Comparison of ENCODE assay signal across 19 cellular contexts in the genomic region with DNA sequence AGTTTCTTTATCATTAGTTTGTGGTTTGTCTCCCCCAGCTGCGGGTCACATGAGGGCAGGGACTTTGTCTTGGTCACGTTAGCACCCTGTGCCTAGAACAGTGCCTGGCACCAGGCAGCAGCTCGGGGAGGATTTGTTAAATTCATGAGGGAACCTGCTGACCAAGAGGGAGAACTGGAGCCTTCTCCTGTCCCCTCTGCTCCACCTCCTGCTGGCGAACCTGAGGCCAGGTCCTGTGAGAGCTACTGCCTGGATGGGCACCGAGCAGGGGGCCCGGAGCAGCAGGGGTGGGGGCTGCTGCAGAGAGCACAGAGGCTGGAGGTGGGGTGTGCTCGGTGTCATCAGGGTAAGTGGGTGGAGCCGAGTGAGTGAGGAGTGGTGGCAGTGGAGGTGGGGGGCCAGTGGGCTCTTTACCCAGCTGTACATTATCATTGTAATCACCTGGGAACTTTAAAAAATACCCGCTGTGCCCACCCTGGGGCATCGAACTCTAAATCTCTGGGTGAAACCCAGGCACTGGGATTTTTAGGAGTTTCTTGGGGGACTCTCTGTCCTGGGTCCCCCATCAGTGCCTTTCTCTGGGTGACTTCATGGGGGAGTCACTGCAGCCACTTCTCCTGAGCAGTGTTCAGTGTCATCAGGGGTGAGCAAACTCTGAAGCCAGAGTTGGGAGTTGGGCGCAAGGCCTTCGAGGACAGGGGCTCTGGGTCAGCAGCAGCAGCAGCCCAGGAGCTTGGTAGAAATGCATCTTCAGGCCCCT. TPM values are rescaled to one million over a fixed set of nuclear protein-coding genes. Genes with fewer than 3 reads are reported as not detected.
"Had no signal": no experiment of that assay in that cellular context is flagged by ENCODE, and none has a peak within 500 bp of the region (broad histone marks: within the 10 kb centered on the region; RNA-seq: fewer than 3 reads in every experiment).

No MANE protein-coding gene starts in this region.

- DNase-seq: activated CD4-positive, alpha-beta memory T cell treated with anti-CD3 and anti-CD28 coated beads, Interleukin-2, amount 10 ng/mL, durations not matched to agents 7 days and 5 days; activated naive CD4-positive, alpha-beta T cell treated with anti-CD3 and anti-CD28 coated beads for 36 hours; erythroblast; gastrocnemius medialis; immature natural killer cell; stimulated activated CD4-positive, alpha-beta T cell treated with anti-CD3 and anti-CD28 coated beads, Interleukin-15, amount 100 ng/mL, for 24 hours; stimulated activated CD4-positive, alpha-beta T cell treated with anti-CD3 and anti-CD28 coated beads, Interleukin-4, amount 100 ng/mL, for 1 hour; stimulated activated naive CD4-positive, alpha-beta T cell had no signal

- H3K27ac ChIP-seq: ascending aorta, breast epithelium, dorsolateral prefrontal cortex, gastrocnemius medialis, heart left ventricle, neutrophil, skin epidermis, tibial nerve, VCaP had no signal

- H3K36me3 Mint-ChIP-seq: immature natural killer cell had no signal

- H3K4me3 ChIP-seq: ascending aorta, breast epithelium, dorsolateral prefrontal cortex, gastrocnemius medialis, heart left ventricle, skin epidermis, tibial nerve had no signal

- H3K36me3 ChIP-seq: ascending aorta, breast epithelium, gastrocnemius medialis, heart left ventricle, neutrophil had no signal

- H3K9me3 ChIP-seq: ascending aorta, breast epithelium, gastrocnemius medialis, heart left ventricle, neutrophil, tibial nerve had no signal

- H3K27me3 ChIP-seq: ascending aorta, breast epithelium, gastrocnemius medialis, tibial nerve had no signal

- H3K27ac Mint-ChIP-seq: activated CD4-positive, alpha-beta memory T cell treated with anti-CD3 and anti-CD28 coated beads, Interleukin-2, amount 10 ng/mL, durations not matched to agents 7 days and 5 days; activated naive CD4-positive, alpha-beta T cell treated with anti-CD3 and anti-CD28 coated beads for 36 hours; activated T-helper 1 cell treated with anti-CD3 and anti-CD28 coated beads, Interleukin-12 subunit alpha, Interleukin-12 subunit beta, Interleukin-2, Interleukin-4 antibody, amounts not matched to agents 30 ng/mL and 10 ng/mL and 1 ng/mL, durations not matched to agents 14 hours and 24 hours and 36 hours; immature natural killer cell had no signal

- H3K4me1 ChIP-seq: breast epithelium had no signal

- H3K4me3 Mint-ChIP-seq: activated CD4-positive, alpha-beta memory T cell treated with anti-CD3 and anti-CD28 coated beads, Interleukin-2, amount 10 ng/mL, durations not matched to agents 7 days and 5 days; activated naive CD4-positive, alpha-beta T cell treated with anti-CD3 and anti-CD28 coated beads for 36 hours; activated T-helper 1 cell treated with anti-CD3 and anti-CD28 coated beads, Interleukin-12 subunit alpha, Interleukin-12 subunit beta, Interleukin-2, Interleukin-4 antibody, amounts not matched to agents 30 ng/mL and 10 ng/mL and 1 ng/mL, durations not matched to agents 14 hours and 24 hours and 36 hours; immature natural killer cell had no signal

- H3K9me3 Mint-ChIP-seq: activated CD4-positive, alpha-beta memory T cell treated with anti-CD3 and anti-CD28 coated beads, Interleukin-2, amount 10 ng/mL, durations not matched to agents 7 days and 5 days; activated naive CD4-positive, alpha-beta T cell treated with anti-CD3 and anti-CD28 coated beads for 36 hours; activated T-helper 1 cell treated with anti-CD3 and anti-CD28 coated beads, Interleukin-12 subunit alpha, Interleukin-12 subunit beta, Interleukin-2, Interleukin-4 antibody, amounts not matched to agents 30 ng/mL and 10 ng/mL and 1 ng/mL, durations not matched to agents 14 hours and 24 hours and 36 hours; immature natural killer cell had no signal

RNA-seq across cellular contexts. Expression of a gene that starts 53.4 kb away (rescaled TPM):
- total RNA-seq: activated CD4-positive, alpha-beta memory T cell treated with anti-CD3 and anti-CD28 coated beads, Interleukin-2, amount 10 ng/mL, durations not matched to agents 7 days and 5 days; activated naive CD4-positive, alpha-beta T cell treated with anti-CD3 and anti-CD28 coated beads for 36 hours; activated T-helper 1 cell treated with anti-CD3 and anti-CD28 coated beads, Interleukin-12 subunit alpha, Interleukin-12 subunit beta, Interleukin-2, Interleukin-4 antibody, amounts not matched to agents 30 ng/mL and 10 ng/mL and 1 ng/mL, durations not matched to agents 14 hours and 24 hours and 36 hours; lung microvascular endothelial cell; T-helper 1 cell treated with Interleukin-12 subunit alpha and Interleukin-12 subunit beta and Interleukin-4 antibody, amounts not matched to agents 30 ng/mL and 1 ng/mL, for 36 hours had no signal
